Comparison of ENCODE assay signal across 10 cellular contexts in the genomic region with DNA sequence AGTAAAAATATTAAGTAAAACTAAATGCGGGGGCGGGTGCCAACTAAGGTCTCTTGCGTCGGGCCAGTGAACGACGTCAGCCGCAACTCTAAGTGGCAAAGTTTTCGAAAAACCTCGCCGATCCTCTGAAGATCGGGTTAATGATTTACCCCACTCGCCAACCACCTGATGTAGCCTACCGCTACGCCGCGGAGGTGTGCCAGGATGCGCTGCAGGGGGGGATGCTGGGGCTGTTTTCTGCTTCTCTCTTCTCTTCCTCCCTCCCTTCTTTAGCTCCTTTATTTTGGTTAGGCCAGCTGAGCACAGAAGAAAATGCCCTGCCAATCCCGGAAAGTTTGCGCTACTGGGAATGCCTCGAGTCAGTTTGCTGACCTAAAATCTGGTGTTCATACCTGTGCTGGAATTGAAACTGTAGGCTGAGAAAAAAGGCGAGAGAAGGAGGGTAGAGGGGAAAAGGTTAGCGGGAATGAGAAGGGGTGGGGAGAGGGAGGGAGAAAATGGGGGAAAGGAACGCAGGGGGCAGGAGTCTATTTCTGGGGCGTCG. TPM values are rescaled to one million over a fixed set of nuclear protein-coding genes. Genes with fewer than 3 reads are reported as not detected.
DNase-seq lines count a peak whose midpoint lies in the region; ATAC-seq and TF ChIP-seq lines count a peak whose summit lies in the region.
"Had no signal": no experiment of that assay in that cellular context is flagged by ENCODE, and none has a peak within 500 bp of the region (broad histone marks: within the 10 kb centered on the region; RNA-seq: fewer than 3 reads in every experiment).

No MANE protein-coding gene starts in this region.

- TF ChIP-seq POLR2A in uterus (IDR thresholded peaks at IDR 0.05), result no peak

- H2AFZ ChIP-seq in neuronal stem cell (ENCODE audit: low read length), result peak overlapping the region; percentile 72
- H2AFZ ChIP-seq: PC-9 had no signal

- peak overlapping the region; percentile 51 for H3K4me3 ChIP-seq in Jurkat, Clone E6-1 (ENCODE audit: low read length)
- peak overlapping the region; percentile 13 for H3K4me3 ChIP-seq in effector memory CD4-positive, alpha-beta T cell (ENCODE audit: insufficient read depth, low read depth, low read length, poor library complexity, severe bottlenecking)
- peak overlapping the region in 1 of 2 donors; percentile 25 for H3K4me3 ChIP-seq in neuronal stem cell (ENCODE audit: low read length in 2 of 2)
- no peak overlapping the region for H3K4me3 ChIP-seq in uterus
- H3K4me3 ChIP-seq: PC-9 had no signal

- H3K36me3 ChIP-seq in ES-I3 (ENCODE audit: insufficient read depth, low read length) (no peaks in the 10 kb centered on the region), neuronal stem cell (replicated peaks in 1 of 2; ENCODE audit: control insufficient read depth in 2 of 2, insufficient read depth in 2 of 2, low read length in 2 of 2) (peaks cover 0 to 25% of the 10 kb centered on the region in 2 donors), uterus (no peaks in the 10 kb centered on the region)
- H3K36me3 ChIP-seq in effector memory CD4-positive, alpha-beta T cell (ENCODE audit: control insufficient read depth, insufficient read depth, low read length), result no peaks in the 10 kb centered on the region
- H3K36me3 ChIP-seq: breast epithelium had no signal

- H3K4me1 ChIP-seq in ES-I3 (ENCODE audit: insufficient read depth, low read length) (peaks cover 23% of the 10 kb centered on the region), neuronal stem cell (ENCODE audit: control insufficient read depth in 2 of 2, insufficient read depth in 1 of 2, low read depth in 1 of 2, low read length in 2 of 2) (peaks cover 31 to 39% of the 10 kb centered on the region in 2 donors), uterus (no peaks in the 10 kb centered on the region)
- H3K4me1 ChIP-seq in effector memory CD4-positive, alpha-beta T cell (ENCODE audit: control insufficient read depth, insufficient read depth, low read length, poor library complexity, severe bottlenecking), result peaks cover 26% of the 10 kb centered on the region
- H3K4me1 ChIP-seq: breast epithelium had no signal

- no peak overlapping the region for H3K14ac ChIP-seq in neuronal stem cell (ENCODE audit: low read length)

- H3K23ac ChIP-seq in neuronal stem cell (ENCODE audit: low read depth, low read length, poor library complexity), result no peak overlapping the region

- H4K8ac ChIP-seq in neuronal stem cell (ENCODE audit: low read depth, low read length), result no peak overlapping the region

- intact Hi-C loops in uterus (cut with DNase I; ENCODE audit: low total_unique reads), result no loop called here

- H3K27me3 ChIP-seq in effector memory CD4-positive, alpha-beta T cell (replicated peaks; ENCODE audit: control insufficient read depth, insufficient read depth, low read length, poor library complexity, severe bottlenecking), result peaks cover 88% of the 10 kb centered on the region
- H3K27me3 ChIP-seq in neuronal stem cell (ENCODE audit: control insufficient read depth in 3 of 3, insufficient read depth in 3 of 3, low read depth in 1 of 3, low read length in 3 of 3) (peaks cover 0 to 72% (median 20%) of the 10 kb centered on the region in 3 experiments), uterus (peaks cover 12 to 95% of the 10 kb centered on the region in 2 donors)

- H3K9ac ChIP-seq in ES-I3 (ENCODE audit: low read depth, low read length), result peak overlapping the region; percentile 53; the same call in 1 of the 2 replicates
- no peak overlapping the region for H3K9ac ChIP-seq in neuronal stem cell (ENCODE audit: low read depth, low read length, poor library complexity)

- H3K18ac ChIP-seq in neuronal stem cell (ENCODE audit: low read length), result no peak overlapping the region

- H2BK12ac ChIP-seq in neuronal stem cell (ENCODE audit: low read length), result no peak overlapping the region

- H2BK5ac ChIP-seq in neuronal stem cell (ENCODE audit: low read length), result no peak overlapping the region

- WGBS in neuronal stem cell (ENCODE audit: extremely low coverage in 2 of 2, insufficient read length in 2 of 2, insufficient replicate concordance in 1 of 2), 2 donors, result no CpG with 5 or more reads among the region's 25 CpGs

- DNase-seq in Jurkat, Clone E6-1 (ENCODE audit: low read depth, low spot score), result no peak
- DNase-seq in effector memory CD4-positive, alpha-beta T cell, result no peak
- DNase-seq in neuronal stem cell (ENCODE audit: low spot score), result no peak
- DNase-seq in HuH-7 (ENCODE audit: low spot score), result no peak
- no peak for DNase-seq in uterus
- DNase-seq: GF-D8 had no signal

- no peak overlapping the region for H3K27ac ChIP-seq in effector memory CD4-positive, alpha-beta T cell (ENCODE audit: insufficient read depth, low read length, poor library complexity, severe bottlenecking)
- H3K27ac ChIP-seq in neuronal stem cell (replicated peaks; ENCODE audit: low read length), result no peak overlapping the region
- H3K27ac ChIP-seq in uterus, result no peak overlapping the region
- H3K27ac ChIP-seq: breast epithelium, PC-9 had no signal

- no peak overlapping the region for H2AK5ac ChIP-seq in neuronal stem cell (ENCODE audit: low read depth, low read length)

- H3K9me3 ChIP-seq in ES-I3 (ENCODE audit: control insufficient read depth, insufficient read depth, low read length) (no peaks in the 10 kb centered on the region), neuronal stem cell (replicated peaks in 1 of 2; ENCODE audit: control insufficient read depth in 2 of 2, insufficient read depth in 1 of 2, low read depth in 1 of 2, low read length in 2 of 2) (peaks cover 0 to 17% of the 10 kb centered on the region in 2 donors), uterus (no peaks in the 10 kb centered on the region)
- H3K9me3 ChIP-seq in effector memory CD4-positive, alpha-beta T cell (ENCODE audit: control insufficient read depth, low read length), result no peaks in the 10 kb centered on the region
- H3K9me3 ChIP-seq: breast epithelium had no signal

- no peak overlapping the region for H2BK120ac ChIP-seq in neuronal stem cell (ENCODE audit: low read depth, low read length)

- no peak for ATAC-seq in HG02678 (IDR thresholded peaks at IDR 0.05; ENCODE audit: unreplicated experiment)

- TF ChIP-seq CTCF in uterus (IDR thresholded peaks at IDR 0.05), result no peak

- no peak overlapping the region for H2BK15ac ChIP-seq in neuronal stem cell (ENCODE audit: low read length)

- no peak overlapping the region for H3K4ac ChIP-seq in neuronal stem cell (ENCODE audit: low read length)

- no peak overlapping the region for H4K91ac ChIP-seq in neuronal stem cell (ENCODE audit: low read depth, low read length, poor library complexity)

- H3K79me1 ChIP-seq in neuronal stem cell (ENCODE audit: low read depth, low read length), result no peaks in the 10 kb centered on the region

- no peak overlapping the region for H3K4me2 ChIP-seq in neuronal stem cell (ENCODE audit: insufficient read depth, low read length, poor library complexity, severe bottlenecking)
- H3K4me2 ChIP-seq: PC-9 had no signal

RNA-seq across cellular contexts. Expression of a gene that starts 7.5 kb away (rescaled TPM):
- 2.4 TPM for polyA plus RNA-seq in Jurkat, Clone E6-1 (2012; ENCODE audit: insufficient read depth, insufficient read length)
- 0.06 TPM for polyA plus RNA-seq in neuronal stem cell (2013, experiment 1 of 2)
- 0.12 TPM for polyA plus RNA-seq in neuronal stem cell (2013, experiment 2 of 2)
- total RNA-seq in uterus, result not detected
- total RNA-seq: breast epithelium had no signal

Comparison
In these comparisons a context has a peak if more than half of its experiments do, and no peak if none do; other contexts are left out.
1. H3K4me3 ChIP-seq: peak in Jurkat, Clone E6-1 (single experiment) and effector memory CD4-positive, alpha-beta T cell (single experiment); none in uterus (0 of 2).